15 cellular contexts compared by ENCODE assay signal in the genomic region with DNA sequence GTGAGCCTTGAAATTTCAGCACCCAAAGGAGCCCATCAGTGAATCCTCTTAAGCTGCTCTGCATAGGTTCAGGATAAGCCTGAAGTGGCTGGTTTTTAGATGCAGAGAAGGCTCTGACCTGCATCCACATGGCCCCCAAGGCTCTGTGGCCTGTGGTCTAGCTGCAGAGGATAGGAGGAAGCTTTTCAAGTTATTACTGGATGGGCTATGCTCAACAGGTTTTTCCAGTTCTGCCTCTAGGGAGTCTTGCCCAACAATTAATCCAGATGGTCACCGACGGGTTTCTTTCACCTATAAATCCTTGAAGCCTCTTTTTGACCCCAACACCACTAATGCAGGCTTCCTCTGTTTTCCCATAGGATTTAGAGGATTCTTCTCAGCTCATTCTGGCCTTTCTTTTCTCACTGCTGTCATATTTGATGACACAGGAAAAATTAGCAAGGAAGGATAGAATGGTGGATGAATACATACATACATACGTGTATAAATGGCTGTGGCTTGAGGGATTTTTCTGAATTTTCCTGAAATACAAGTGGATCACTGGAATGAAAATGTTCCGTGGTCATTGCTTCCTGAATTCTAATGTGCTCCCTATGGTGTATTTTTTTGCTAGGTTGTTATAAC. TPM values are rescaled to one million over a fixed set of nuclear protein-coding genes. Genes with fewer than 3 reads are reported as not detected.
DNase-seq lines count a peak whose midpoint lies in the region; ATAC-seq and TF ChIP-seq lines count a peak whose summit lies in the region.
"Had no signal": no experiment of that assay in that cellular context is flagged by ENCODE, and none has a peak within 500 bp of the region (broad histone marks: within the 10 kb centered on the region; RNA-seq: fewer than 3 reads in every experiment).

No MANE protein-coding gene starts in this region.

- H3K9me3 ChIP-seq in HAP-1 = no peaks in the 10 kb centered on the region
- no peaks in the 10 kb centered on the region for H3K9me3 ChIP-seq in T-helper 17 cell (ENCODE audit: control insufficient read depth, low read length, poor library complexity, severe bottlenecking)
- H3K9me3 ChIP-seq: esophagus muscularis mucosa had no signal

- H3K18ac ChIP-seq in mesendoderm (ENCODE audit: low read length) = no peak overlapping the region

- H3K4me3 Mint-ChIP-seq in progenitor cell of endocrine pancreas (ENCODE audit: low read depth) (no peak overlapping the region), T-helper 17 cell (no peak overlapping the region)
- H3K4me3 Mint-ChIP-seq: CD8-positive, alpha-beta memory T cell had no signal

- in situ Hi-C loops in HAP-1 (cut with MboI; ENCODE audit: low sequenced_read_pairs) = no loop called here

- no peak overlapping the region for H2BK120ac ChIP-seq in mesendoderm (ENCODE audit: low read depth, low read length)

- H3K27ac Mint-ChIP-seq in progenitor cell of endocrine pancreas (no peak overlapping the region), T-helper 17 cell (no peak overlapping the region)
- H3K27ac Mint-ChIP-seq: activated naive CD4-positive, alpha-beta T cell treated with anti-CD3 and anti-CD28 coated beads, Interleukin-2, amount 50 U/mL, for 72 hours; CD8-positive, alpha-beta memory T cell had no signal

- no peak overlapping the region for H2BK5ac ChIP-seq in mesendoderm (ENCODE audit: low read length)

- no peak overlapping the region for H4K5ac ChIP-seq in mesendoderm (ENCODE audit: low read length)

- no peak overlapping the region for H2AK5ac ChIP-seq in mesendoderm (ENCODE audit: low read length)

- H3K4me3 ChIP-seq in mesendoderm (ENCODE audit: low read length) (no peak overlapping the region), HAP-1 (no peak overlapping the region)
- H3K4me3 ChIP-seq: esophagus muscularis mucosa had no signal

- H3K36me3 ChIP-seq in mesendoderm (ENCODE audit: control insufficient read depth, insufficient read depth, low read length) (no peaks in the 10 kb centered on the region), HAP-1 (replicated peaks) (no peaks in the 10 kb centered on the region)
- H3K36me3 ChIP-seq: esophagus muscularis mucosa had no signal

- WGBS in mesendoderm (ENCODE audit: extremely low coverage, insufficient coverage, low lambda C conversion rate) = no CpG with 5 or more reads among the region's 4 CpGs

- DNase-seq in DMS79 (lab: John Stamatoyannopoulos, UW) (peak; percentile 69), NCI-H1417 treated with DMSO at 0.1 percent for 48 hours (lab: John Stamatoyannopoulos, UW) (peak; percentile 13), mesendoderm (peak; percentile 37), HAP-1 (ENCODE audit: low spot score in 2 of 2) (no peak), progenitor cell of endocrine pancreas (ENCODE audit: low spot score, unreplicated experiment) (no peak), T-helper 17 cell (no peak)
- DNase-seq: CD8-positive, alpha-beta memory T cell; NCI-H1092; OCI-M1; retina; T-helper 2 cell had no signal

- H3K27me3 Mint-ChIP-seq in progenitor cell of endocrine pancreas (no peaks in the 10 kb centered on the region), T-helper 17 cell (peaks cover 19% of the 10 kb centered on the region)
- H3K27me3 Mint-ChIP-seq: CD8-positive, alpha-beta memory T cell had no signal

- H3K4me1 Mint-ChIP-seq in progenitor cell of endocrine pancreas (ENCODE audit: low read depth) (peaks cover 12% of the 10 kb centered on the region), T-helper 17 cell (peaks cover 4% of the 10 kb centered on the region)

- H3K36me3 Mint-ChIP-seq in progenitor cell of endocrine pancreas (ENCODE audit: insufficient read depth) (peaks cover 2% of the 10 kb centered on the region), T-helper 17 cell (ENCODE audit: low read depth) (no peaks in the 10 kb centered on the region)

- no peak overlapping the region for H2BK15ac ChIP-seq in mesendoderm (replicated peaks; ENCODE audit: low read depth)

- H3K27me3 ChIP-seq in mesendoderm (ENCODE audit: insufficient read depth, low read length, poor library complexity) = no peaks in the 10 kb centered on the region
- H3K27me3 ChIP-seq in HAP-1 (ENCODE audit: low read depth) = peaks cover 9% of the 10 kb centered on the region
- H3K27me3 ChIP-seq: esophagus muscularis mucosa had no signal

- no peak overlapping the region for H3K23ac ChIP-seq in mesendoderm (ENCODE audit: low read length)

- TF ChIP-seq CTCF in VCaP (conservative IDR thresholded peaks at IDR 0.05) = no peak
- no peak for TF ChIP-seq CTCF in progenitor cell of endocrine pancreas (IDR thresholded peaks at IDR 0.05; ENCODE audit: unreplicated experiment)

- ATAC-seq in HG03095 (IDR thresholded peaks at IDR 0.05; ENCODE audit: unreplicated experiment) (no peak), T-helper 17 cell (no peak)
- ATAC-seq: activated naive CD4-positive, alpha-beta T cell treated with anti-CD3 and anti-CD28 coated beads, Interleukin-2, amount 50 U/mL, for 72 hours had no signal

- no peak overlapping the region for H4K8ac ChIP-seq in mesendoderm (ENCODE audit: low read depth, low read length)

- peak overlapping the region; percentile 42; the same call in 1 of the 2 replicates for H3K27ac ChIP-seq in VCaP
- H3K27ac ChIP-seq in mesendoderm (ENCODE audit: low read depth, low read length) = no peak overlapping the region
- H3K27ac ChIP-seq: esophagus muscularis mucosa had no signal

- H3K79me2 ChIP-seq in mesendoderm (ENCODE audit: control insufficient read depth, insufficient read depth, low read length) = no peaks in the 10 kb centered on the region

- H3K79me1 ChIP-seq in mesendoderm (ENCODE audit: low read length) = no peaks in the 10 kb centered on the region

- no peak overlapping the region for H3K9ac ChIP-seq in mesendoderm (ENCODE audit: low read length)

- H3K4ac ChIP-seq in mesendoderm (ENCODE audit: low read depth, low read length) = no peak overlapping the region

- no peak overlapping the region for H3K56ac ChIP-seq in mesendoderm (ENCODE audit: low read length)

- H3K4me1 ChIP-seq in mesendoderm (ENCODE audit: control insufficient read depth, low read depth, low read length) (no peaks in the 10 kb centered on the region), HAP-1 (no peaks in the 10 kb centered on the region)

- H3K4me2 ChIP-seq in mesendoderm (ENCODE audit: low read length) = no peak overlapping the region

- peaks cover 7% of the 10 kb centered on the region for H3K9me3 Mint-ChIP-seq in progenitor cell of endocrine pancreas (ENCODE audit: low read depth)

RNA-seq across cellular contexts. Expression of gene BCL2L11, which starts 52.2 kb away (rescaled TPM):
- 6.7 TPM for polyA plus RNA-seq in mesendoderm (2013, experiment 1 of 2)
- 6.9 TPM for polyA plus RNA-seq in mesendoderm (2013, experiment 2 of 2)
- 24.2 and 27.7 TPM in 2 replicates for total RNA-seq in progenitor cell of endocrine pancreas
- 10 to 100 TPM; 29.5 to 47.2 TPM for total RNA-seq in T-helper 17 cell

Comparison
In these comparisons a context has a peak if more than half of its experiments do, and no peak if none do; other contexts are left out.
1. DNase-seq: peak in DMS79 (single experiment), NCI-H1417 treated with DMSO at 0.1 percent for 48 hours (single experiment) and mesendoderm (single experiment); none in HAP-1 (0 of 2), progenitor cell of endocrine pancreas (single experiment) and T-helper 17 cell (0 of 3).